In genomic region chr1:32635508-32636277, GRCh38 we compare ENCODE assay signal across 22 cellular contexts.
"Had no signal": no experiment of that assay in that cellular context is flagged by ENCODE, and none has a peak within 500 bp of the region (broad histone marks: within the 10 kb centered on the region; RNA-seq: fewer than 3 reads in every experiment).

No MANE protein-coding gene starts in this region.

- H3K4me1 ChIP-seq: tibial artery, uterus had no signal

- H3K27me3 Mint-ChIP-seq: activated B cell treated with CpG ODN at 0.5 μM for 24 hours; activated CD4-positive, alpha-beta memory T cell treated with anti-CD3 and anti-CD28 coated beads for 36 hours; activated T-helper 17 cell treated with anti-CD3 and anti-CD28 coated beads, Interleukin-2, amount 50 U/mL, for 72 hours had no signal

- H3K27ac Mint-ChIP-seq: activated B cell treated with CpG ODN at 0.5 μM for 24 hours; activated CD4-positive, alpha-beta memory T cell treated with anti-CD3 and anti-CD28 coated beads for 36 hours; activated T-helper 17 cell treated with anti-CD3 and anti-CD28 coated beads, Interleukin-2, amount 50 U/mL, for 72 hours; T-helper 2 cell treated with Interferon-gamma antibody and Interleukin-4, amounts not matched to agents 5 μg/mL and 100 μg/mL, for 36 hours had no signal

- FAIRE-seq: TTC549 had no signal

- H3K4me3 Mint-ChIP-seq: activated B cell treated with CpG ODN at 0.5 μM for 24 hours; activated CD4-positive, alpha-beta memory T cell treated with anti-CD3 and anti-CD28 coated beads for 36 hours; activated T-helper 17 cell treated with anti-CD3 and anti-CD28 coated beads, Interleukin-2, amount 50 U/mL, for 72 hours; natural killer cell; T-helper 2 cell treated with Interferon-gamma antibody and Interleukin-4, amounts not matched to agents 5 μg/mL and 100 μg/mL, for 36 hours had no signal

- H3K4me3 ChIP-seq: tibial artery, uterus had no signal

- H3K9me3 Mint-ChIP-seq: activated B cell treated with CpG ODN at 0.5 μM for 24 hours; activated CD4-positive, alpha-beta memory T cell treated with anti-CD3 and anti-CD28 coated beads for 36 hours; activated T-helper 17 cell treated with anti-CD3 and anti-CD28 coated beads, Interleukin-2, amount 50 U/mL, for 72 hours; natural killer cell; T-helper 2 cell treated with Interferon-gamma antibody and Interleukin-4, amounts not matched to agents 5 μg/mL and 100 μg/mL, for 36 hours had no signal

- H3K27me3 ChIP-seq: tibial artery, uterus had no signal

- H3K9me3 ChIP-seq: tibial artery, uterus had no signal

- ATAC-seq: activated T-helper 17 cell treated with anti-CD3 and anti-CD28 coated beads, Interleukin-2, amount 50 U/mL, for 72 hours; natural killer cell; stimulated activated naive CD8-positive, alpha-beta T cell treated with anti-CD3 and anti-CD28 coated beads, Interleukin-15, Interleukin-2, amounts not matched to agents 100 U/mL and 50 U/mL, for 24 hours had no signal

- DNase-seq: activated B cell treated with CpG ODN at 0.5 μM for 24 hours; activated CD4-positive, alpha-beta memory T cell treated with anti-CD3 and anti-CD28 coated beads for 36 hours; activated CD4-positive, alpha-beta T cell treated with anti-CD3 and anti-CD28 coated beads for 4 hours; activated naive CD4-positive, alpha-beta T cell; activated T-cell treated with anti-CD3 and anti-CD28 coated beads for 4 hours; aorta; dermis blood vessel endothelial cell; foreskin fibroblast; mesendoderm; natural killer cell; nucleus accumbens; stimulated activated CD4-positive, alpha-beta T cell treated with anti-CD3 and anti-CD28 coated beads, Interleukin-12 subunit alpha, Interleukin-12 subunit beta, amount 100 ng/mL, for 4 hours; stimulated activated CD4-positive, alpha-beta T cell treated with anti-CD3 and anti-CD28 coated beads, Interleukin-1b, Interleukin-23, amount 100 ng/mL, for 48 hours; stimulated activated CD8-positive, alpha-beta memory T cell treated with anti-CD3 and anti-CD28 coated beads, Interleukin-4, amount 100 ng/mL, for 48 hours; stimulated activated naive CD8-positive, alpha-beta T cell treated with anti-CD3 and anti-CD28 coated beads, Interleukin-15, Interleukin-2, amounts not matched to agents 100 U/mL and 50 U/mL, for 24 hours; substantia nigra; tibial artery; uterus had no signal

- H3K27ac ChIP-seq: epithelial cell of prostate, tibial artery, uterus had no signal

- H3K36me3 ChIP-seq: uterus had no signal
